In the genomic region with DNA sequence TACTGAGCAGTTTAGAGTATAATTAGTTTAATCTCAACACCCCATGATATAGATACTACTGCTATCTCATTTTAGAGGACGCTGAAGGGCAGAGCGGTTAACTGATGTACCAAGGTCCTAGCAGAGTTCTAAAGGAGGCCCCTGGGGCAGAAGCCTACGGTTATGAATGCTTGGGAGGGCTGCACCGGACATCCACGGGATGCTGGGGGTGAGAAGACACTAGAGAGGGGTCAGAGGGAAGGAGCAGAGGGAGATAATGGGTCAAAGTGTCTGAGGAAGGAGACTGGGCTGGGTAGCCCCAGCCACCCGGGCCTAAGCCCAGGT, we compare ENCODE assay signal across 8 cellular contexts. TPM values are rescaled to one million over a fixed set of nuclear protein-coding genes. Genes with fewer than 3 reads are reported as not detected.
DNase-seq lines count a peak whose midpoint lies in the region; ATAC-seq and TF ChIP-seq lines count a peak whose summit lies in the region.

No MANE protein-coding gene starts in this region.

- no peaks in the 10 kb centered on the region for H3K27me3 ChIP-seq in ovary

- H3K27me3 Mint-ChIP-seq in effector memory CD8-positive, alpha-beta T cell, result no peaks in the 10 kb centered on the region

- DNase-seq in effector memory CD8-positive, alpha-beta T cell, result no peak
- DNase-seq in ovary (no peak), OCI-M1 (lab: John Stamatoyannopoulos, UW) (no peak), UCSD-AML1 (lab: John Stamatoyannopoulos, UW; ENCODE audit: unreplicated experiment) (no peak), EL (no peak)

- H3K9me3 ChIP-seq in KOPT-K1 (ENCODE audit: insufficient read depth, low read length, poor library complexity, severe bottlenecking), result no peaks in the 10 kb centered on the region
- no peaks in the 10 kb centered on the region for H3K9me3 ChIP-seq in ovary

- TF ChIP-seq EP300 in ovary (IDR thresholded peaks at IDR 0.05), result no peak

- TF ChIP-seq POLR2A in ovary (IDR thresholded peaks at IDR 0.05), result no peak

- WGBS in ovary, 3 donors, result 56 to 59% (median 57%) methylated on average over 6 of the region's 6 CpGs

- H3K36me3 ChIP-seq in KOPT-K1 (ENCODE audit: insufficient read depth, low read length), result peaks cover 25% of the 10 kb centered on the region
- H3K36me3 ChIP-seq in ovary, result no peaks in the 10 kb centered on the region

- H3K4me1 Mint-ChIP-seq in effector memory CD8-positive, alpha-beta T cell (ENCODE audit: low read depth in 2 of 2), result peaks cover 20 to 29% of the 10 kb centered on the region in 2 donors

- H3K9me3 Mint-ChIP-seq in effector memory CD8-positive, alpha-beta T cell, result peaks cover 0 to 2% of the 10 kb centered on the region in 2 donors

- ATAC-seq in effector memory CD8-positive, alpha-beta T cell (replicated peaks), result no peak
- ATAC-seq in GM21367 (IDR thresholded peaks at IDR 0.05; ENCODE audit: unreplicated experiment), result no peak

- intact Hi-C loops in ovary (cut with DNase I), result no loop called here

- peak overlapping the region; percentile 94 to 98 for H3K4me3 Mint-ChIP-seq in effector memory CD8-positive, alpha-beta T cell

- H3K27ac ChIP-seq in KOPT-K1 (ENCODE audit: low read depth, low read length, poor library complexity, severe bottlenecking), result peak overlapping the region; percentile 77
- H3K27ac ChIP-seq in ovary, result peak overlapping the region in 1 of 2 donors; percentile 52

- TF ChIP-seq CTCF in GM12875 (IDR thresholded peaks at IDR 0.05; ENCODE audit: borderline replicate concordance, insufficient read depth, low read depth, low read length) (no peak), ovary (IDR thresholded peaks at IDR 0.05) (no peak)

- peaks cover 32% of the 10 kb centered on the region for H3K36me3 Mint-ChIP-seq in effector memory CD8-positive, alpha-beta T cell (ENCODE audit: insufficient read depth)

- peaks cover 4% of the 10 kb centered on the region for H3K4me1 ChIP-seq in ovary (ENCODE audit: insufficient read depth)

- H3K27ac Mint-ChIP-seq in effector memory CD8-positive, alpha-beta T cell, result peak overlapping the region; percentile 98 to 99

- H3K4me3 ChIP-seq in GM12875 (ENCODE audit: low read depth, low read length), result peak overlapping the region; percentile 82
- peak overlapping the region; percentile 56 for H3K4me3 ChIP-seq in ovary

RNA-seq across cellular contexts. Expression of gene ACTR6, which starts 1.6 kb away (rescaled TPM):
- 10 to 100 TPM; 13.4 to 28.0 (median 22.4) TPM for total RNA-seq in ovary
- 10 to 100 TPM; 17.2 to 18.2 TPM for polyA plus RNA-seq in ovary

RNA-seq across cellular contexts. Expression of gene BLTP3B, which starts 56.3 kb away (rescaled TPM):
- total RNA-seq in ovary, result 10 to 100 TPM; 18.2 to 25.6 (median 23.1) TPM
- polyA plus RNA-seq in ovary, result 1 to 10 TPM; 6.5 to 10.0 TPM
